Comparison of ENCODE assay signal across 33 cellular contexts in the genomic region with DNA sequence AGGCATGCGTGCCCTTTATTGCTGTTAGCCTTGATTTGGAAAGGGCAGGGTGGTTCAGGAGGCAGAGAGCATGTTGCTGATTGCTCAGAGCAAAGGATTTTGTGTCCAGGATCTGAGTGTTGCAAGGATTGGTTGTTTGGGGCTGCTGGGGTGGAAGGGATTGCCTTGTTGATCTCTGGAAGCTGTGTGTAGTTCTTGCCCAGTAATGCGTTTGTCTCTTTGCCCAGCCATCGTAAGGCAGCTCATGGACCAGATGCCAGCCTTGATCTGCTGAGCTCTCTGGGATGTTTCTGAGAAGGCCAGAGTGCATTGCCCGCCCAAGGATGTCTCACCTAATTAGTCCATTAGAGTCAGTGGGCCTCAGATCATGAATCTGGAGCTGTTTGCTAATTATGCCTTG. TPM values are rescaled to one million over a fixed set of nuclear protein-coding genes. Genes with fewer than 3 reads are reported as not detected.
DNase-seq lines count a peak whose midpoint lies in the region; ATAC-seq, FAIRE-seq and TF ChIP-seq lines count a peak whose summit lies in the region.
"Had no signal": no experiment of that assay in that cellular context is flagged by ENCODE, and none has a peak within 500 bp of the region (broad histone marks: within the 10 kb centered on the region; RNA-seq: fewer than 3 reads in every experiment).

No MANE protein-coding gene starts in this region.

- H3K27ac ChIP-seq in HepG2 (ENCODE audit: extremely low read length, insufficient read depth, low read length) (no peak overlapping the region), right lobe of liver (no peak overlapping the region), esophagus squamous epithelium (peak overlapping the region; percentile 33 to 80 (median 55)), upper lobe of right lung (peak overlapping the region; percentile 25), gastrocnemius medialis (no peak overlapping the region), ascending aorta (peak overlapping the region in 1 of 2 donors; percentile 9)
- H3K27ac ChIP-seq: left lung, parathyroid adenoma, right atrium auricular region, spleen, testis had no signal

- DNase-seq in HepG2 (ENCODE audit: low spot score): no peak
- DNase-seq in right lobe of liver: no peak
- no peak for DNase-seq in esophagus squamous epithelium (lab: John Stamatoyannopoulos, UW)
- no peak for DNase-seq in neural crest cell (ENCODE audit: low read depth, low spot score)
- DNase-seq in upper lobe of right lung: no peak
- no peak for DNase-seq in NCI-H748 (lab: John Stamatoyannopoulos, UW; ENCODE audit: unreplicated experiment)
- DNase-seq in gastrocnemius medialis: no peak
- no peak for DNase-seq in ascending aorta (ENCODE audit: low spot score in 2 of 2)
- DNase-seq: activated B cell treated with CpG ODN at 0.5 μM for 24 hours; activated CD4-positive, alpha-beta T cell treated with anti-CD3 and anti-CD28 coated beads, Interleukin-2, amount 50 U/mL, for 4 hours; activated CD8-positive, alpha-beta memory T cell treated with anti-CD3 and anti-CD28 coated beads, Interleukin-2, amount 50 U/mL, for 4 hours; activated naive CD4-positive, alpha-beta T cell treated with anti-CD3 and anti-CD28 coated beads for 36 hours; CD8-positive, alpha-beta memory T cell; cortex of kidney; DMS153; effector memory CD8-positive, alpha-beta T cell; erythroblast; IMR-90; left lung; natural killer cell; NCI-H1048; NCI-H1694; NCI-H526; SHP77 treated with DMSO at 0.1 percent for 48 hours; spleen; stimulated activated CD4-positive, alpha-beta T cell treated with anti-CD3 and anti-CD28 coated beads, Interleukin-2, amount 100 ng/mL, for 48 hours; testis had no signal

- peaks cover 70% of the 10 kb centered on the region for H3K4me1 ChIP-seq in HepG2 (ENCODE audit: insufficient read depth, low read length)
- H3K4me1 ChIP-seq in right lobe of liver: no peaks in the 10 kb centered on the region
- H3K4me1 ChIP-seq in esophagus squamous epithelium: peaks cover 8 to 72% (median 21%) of the 10 kb centered on the region in 3 donors
- peaks cover 46% of the 10 kb centered on the region for H3K4me1 ChIP-seq in upper lobe of right lung
- no peaks in the 10 kb centered on the region for H3K4me1 ChIP-seq in gastrocnemius medialis
- peaks cover 30 to 59% of the 10 kb centered on the region in 2 donors for H3K4me1 ChIP-seq in ascending aorta
- H3K4me1 ChIP-seq: parathyroid adenoma had no signal

- POLR2A ChIA-PET in HepG2 (lab: Yijun Ruan, JAX): interaction anchor here (0.8 kb wide), 1 partner anchor 76 kb away, joined by 3 read pairs; no protein-coding TSS in a partner anchor

- H3K27me3 Mint-ChIP-seq in neural crest cell (ENCODE audit: low read depth): no peaks in the 10 kb centered on the region
- H3K27me3 Mint-ChIP-seq: activated B cell treated with CpG ODN at 0.5 μM for 24 hours; B cell; effector memory CD8-positive, alpha-beta T cell had no signal

- no peak overlapping the region for H3K4me3 ChIP-seq in HepG2 (replicated peaks in 1 of 3; ENCODE audit: insufficient read depth in 1 of 3, low read depth in 2 of 3, low read length in 3 of 3)
- H3K4me3 ChIP-seq in right lobe of liver: no peak overlapping the region
- no peak overlapping the region for H3K4me3 ChIP-seq in esophagus squamous epithelium
- H3K4me3 ChIP-seq in upper lobe of right lung: no peak overlapping the region
- no peak overlapping the region for H3K4me3 ChIP-seq in gastrocnemius medialis
- H3K4me3 ChIP-seq in ascending aorta: no peak overlapping the region
- H3K4me3 ChIP-seq: left lung, right atrium auricular region, spleen, testis had no signal

- WGBS in HepG2 (ENCODE audit: low lambda C conversion rate): 97% methylated on average over 4 of the region's 4 CpGs
- WGBS in right lobe of liver (ENCODE audit: insufficient coverage, low coverage, low lambda C conversion rate, missing lambda C conversion rate): 88% methylated on average over 1 of the region's 4 CpGs
- 69 to 89% methylated on average over 4 of the region's 4 CpGs for WGBS in esophagus squamous epithelium, 2 donors

- FAIRE-seq in HepG2 (lab: Jason Lieb, UNC): no peak
- FAIRE-seq: GM12892 had no signal

- no peak overlapping the region for H2AFZ ChIP-seq in HepG2 (ENCODE audit: low read length)
- H2AFZ ChIP-seq: parathyroid adenoma had no signal

- no peaks in the 10 kb centered on the region for H3K27me3 ChIP-seq in HepG2 (ENCODE audit: control insufficient read depth in 1 of 2, insufficient read depth in 2 of 2, low read length in 2 of 2)
- no peaks in the 10 kb centered on the region for H3K27me3 ChIP-seq in right lobe of liver
- H3K27me3 ChIP-seq in esophagus squamous epithelium: no peaks in the 10 kb centered on the region
- no peaks in the 10 kb centered on the region for H3K27me3 ChIP-seq in upper lobe of right lung
- H3K27me3 ChIP-seq in gastrocnemius medialis: no peaks in the 10 kb centered on the region
- no peaks in the 10 kb centered on the region for H3K27me3 ChIP-seq in ascending aorta
- H3K27me3 ChIP-seq: left lung, right atrium auricular region, spleen, testis had no signal

- no peaks in the 10 kb centered on the region for H3K9me3 Mint-ChIP-seq in neural crest cell
- H3K9me3 Mint-ChIP-seq: activated B cell treated with CpG ODN at 0.5 μM for 24 hours; activated T-helper 1 cell treated with anti-CD3 and anti-CD28 coated beads, Interleukin-12 subunit alpha, Interleukin-12 subunit beta, Interleukin-2, Interleukin-4 antibody, amounts not matched to agents 30 ng/mL and 10 ng/mL and 1 ng/mL, durations not matched to agents 14 hours and 24 hours and 36 hours; CD8-positive, alpha-beta memory T cell; natural killer cell had no signal

- H3K4me2 ChIP-seq in HepG2 (ENCODE audit: low read depth, low read length): no peak overlapping the region

- no peak for ATAC-seq in HepG2
- no peak for ATAC-seq in right lobe of liver
- ATAC-seq in upper lobe of right lung: no peak
- no peak for ATAC-seq in gastrocnemius medialis
- ATAC-seq: effector memory CD8-positive, alpha-beta T cell; left lung; natural killer cell; Panc1 had no signal

- BruUV-seq in HepG2 (replicated peaks; lab: Mats Ljungman, UMichigan): no TSS peak

- peak overlapping the region; percentile 86 for H3K27ac Mint-ChIP-seq in neural crest cell (ENCODE audit: unreplicated experiment)
- H3K27ac Mint-ChIP-seq: activated B cell treated with CpG ODN at 0.5 μM for 24 hours; activated naive CD4-positive, alpha-beta T cell treated with anti-CD3 and anti-CD28 coated beads for 36 hours; activated T-helper 1 cell treated with anti-CD3 and anti-CD28 coated beads, Interleukin-12 subunit alpha, Interleukin-12 subunit beta, Interleukin-2, Interleukin-4 antibody, amounts not matched to agents 30 ng/mL and 10 ng/mL and 1 ng/mL, durations not matched to agents 14 hours and 24 hours and 36 hours; B cell; natural killer cell had no signal

- H3K9ac ChIP-seq in HepG2 (ENCODE audit: insufficient read depth, low read depth, low read length): no peak overlapping the region
- H3K9ac ChIP-seq: parathyroid adenoma had no signal

- H4K20me1 ChIP-seq in HepG2 (ENCODE audit: insufficient read depth, low read length): peaks cover 97% of the 10 kb centered on the region

- H3K79me2 ChIP-seq in HepG2 (ENCODE audit: insufficient read depth, low read length): peaks cover 95% of the 10 kb centered on the region
- H3K79me2 ChIP-seq: parathyroid adenoma had no signal

- no peak for TF ChIP-seq CTCF in HepG2 (CRISPR knock-in tag; IDR thresholded peaks at IDR 0.05)
- no peak for TF ChIP-seq CTCF in right lobe of liver (IDR thresholded peaks at IDR 0.05)
- TF ChIP-seq CTCF in esophagus squamous epithelium (IDR thresholded peaks at IDR 0.05): no peak
- TF ChIP-seq CTCF in neural crest cell (conservative IDR thresholded peaks at IDR 0.05): no peak
- TF ChIP-seq CTCF in upper lobe of right lung (IDR thresholded peaks at IDR 0.05): no peak
- no peak for TF ChIP-seq CTCF in gastrocnemius medialis (IDR thresholded peaks at IDR 0.05 in 4 of 5, conservative IDR thresholded peaks at IDR 0.05 in 1 of 5)
- no peak for TF ChIP-seq CTCF in ascending aorta (IDR thresholded peaks at IDR 0.05)

- TF ChIP-seq RAD21 in HepG2 (CRISPR knock-in tag; IDR thresholded peaks at IDR 0.05): no peak

- TF ChIP-seq EP300 in HepG2 (IDR thresholded peaks at IDR 0.05; ENCODE audit: low read depth in 2 of 2, low read length in 2 of 2): no peak
- no peak for TF ChIP-seq EP300 in HepG2 (CRISPR knock-in tag; IDR thresholded peaks at IDR 0.05; ENCODE audit: borderline replicate concordance)

- peaks cover 5% of the 10 kb centered on the region for H3K4me1 Mint-ChIP-seq in neural crest cell
- H3K4me1 Mint-ChIP-seq: natural killer cell had no signal

- in situ Hi-C loops in HepG2 (cut with HindIII; ENCODE audit: extremely low pct_ligation_motif_present, low pct_unique_long_range_greater_than_20kb): no loop called here
- in situ Hi-C loops in gastrocnemius medialis (cut with MboI; ENCODE audit: low sequenced_read_pairs in 4 of 4): no loop called here

- H3K9me3 ChIP-seq in HepG2 (ENCODE audit: low read length) (no peaks in the 10 kb centered on the region), right lobe of liver (no peaks in the 10 kb centered on the region), esophagus squamous epithelium (no peaks in the 10 kb centered on the region), upper lobe of right lung (no peaks in the 10 kb centered on the region), gastrocnemius medialis (no peaks in the 10 kb centered on the region), ascending aorta (no peaks in the 10 kb centered on the region)
- H3K9me3 ChIP-seq: left lung, right atrium auricular region, spleen, testis had no signal

- TF ChIP-seq POLR2A in HepG2 (IDR thresholded peaks at IDR 0.05; ENCODE audit: insufficient read depth in 1 of 2, low read depth in 2 of 2, low read length in 2 of 2) (no peak), right lobe of liver (IDR thresholded peaks at IDR 0.05) (no peak), esophagus squamous epithelium (IDR thresholded peaks at IDR 0.05) (no peak), gastrocnemius medialis (IDR thresholded peaks at IDR 0.05) (no peak)

- intact Hi-C loops in HepG2 (cut with micrococcal nuclease; ENCODE audit: unreplicated experiment): no loop called here
- intact Hi-C loops in right lobe of liver (cut with DNase I): no loop called here
- intact Hi-C loops in esophagus squamous epithelium (cut with DNase I): no loop called here
- intact Hi-C loops in upper lobe of right lung (cut with DNase I): no loop called here
- intact Hi-C loops in gastrocnemius medialis (cut with DNase I; ENCODE audit: low total_unique reads): no loop called here
- intact Hi-C loops in ascending aorta (cut with DNase I): no loop called here

- H3K4me3 Mint-ChIP-seq in neural crest cell: no peak overlapping the region
- H3K4me3 Mint-ChIP-seq: activated B cell treated with CpG ODN at 0.5 μM for 24 hours; activated naive CD4-positive, alpha-beta T cell treated with anti-CD3 and anti-CD28 coated beads for 36 hours; activated T-helper 1 cell treated with anti-CD3 and anti-CD28 coated beads, Interleukin-12 subunit alpha, Interleukin-12 subunit beta, Interleukin-2, Interleukin-4 antibody, amounts not matched to agents 30 ng/mL and 10 ng/mL and 1 ng/mL, durations not matched to agents 14 hours and 24 hours and 36 hours; B cell; CD8-positive, alpha-beta memory T cell; effector memory CD8-positive, alpha-beta T cell; natural killer cell had no signal

- H3K36me3 ChIP-seq in HepG2 (replicated peaks in 1 of 2; ENCODE audit: control insufficient read depth in 1 of 2, insufficient read depth in 2 of 2, low read length in 2 of 2): peaks cover 65 to 97% of the 10 kb centered on the region in 2 experiments
- no peaks in the 10 kb centered on the region for H3K36me3 ChIP-seq in right lobe of liver
- H3K36me3 ChIP-seq in esophagus squamous epithelium: no peaks in the 10 kb centered on the region
- H3K36me3 ChIP-seq in upper lobe of right lung: no peaks in the 10 kb centered on the region
- H3K36me3 ChIP-seq in gastrocnemius medialis: no peaks in the 10 kb centered on the region
- peaks cover 0 to 4% of the 10 kb centered on the region in 2 donors for H3K36me3 ChIP-seq in ascending aorta
- H3K36me3 ChIP-seq: left lung, right atrium auricular region, spleen had no signal

- H3K36me3 Mint-ChIP-seq in neural crest cell (ENCODE audit: low read depth): peaks cover 13% of the 10 kb centered on the region
- H3K36me3 Mint-ChIP-seq: natural killer cell had no signal

- CTCF ChIA-PET in HepG2 (lab: Yijun Ruan, JAX; ENCODE audit: low intra/inter-chr PET ratio, low total read pairs): no interaction called here

RNA-seq across cellular contexts. Expression of a gene that starts 33.6 kb away (rescaled TPM):
- total RNA-seq in HepG2 (2016; rRNA removed; fragmentation: Illumina TruSeq; extraction: Trizol): 59.0 and 70.4 TPM in 2 replicates
- 19.9 and 25.5 TPM in 2 replicates for total RNA-seq in HepG2 (2016; cell fraction: cytosol; rRNA removed; fragmentation: Illumina TruSeq; extraction: Trizol; ENCODE audit: low read depth)
- total RNA-seq in HepG2 (2016; cell fraction: insoluble cytoplasmic fraction; rRNA removed; fragmentation: Illumina TruSeq; extraction: Trizol): 50.0 and 70.7 TPM in 2 replicates
- total RNA-seq in HepG2 (2016; cell fraction: membrane; rRNA removed; fragmentation: Illumina TruSeq; extraction: Trizol): 136 and 148 TPM in 2 replicates
- total RNA-seq in HepG2 (2016; cell fraction: nucleus; rRNA removed; fragmentation: Illumina TruSeq; extraction: Trizol): 61.9 and 70.6 TPM in 2 replicates
- polyA plus RNA-seq in HepG2 (2011; rRNA removed): 86.1 and 121 TPM in 2 replicates
- polyA plus RNA-seq in HepG2 (2011; cell fraction: cytosol; rRNA removed): 22.3 and 49.7 TPM in 2 replicates
- 150 and 275 TPM in 2 replicates for polyA plus RNA-seq in HepG2 (2011; cell fraction: nucleus; rRNA removed)
- polyA plus RNA-seq in HepG2 (2012): 58.7 and 76.3 TPM in 2 replicates
- polyA plus RNA-seq in HepG2 (2016; cell fraction: cytosol; fragmentation: Illumina TruSeq; extraction: Trizol; ENCODE audit: low read depth): 106 and 127 TPM in 2 replicates
- 95.8 and 124 TPM in 2 replicates for polyA plus RNA-seq in HepG2 (2016; cell fraction: insoluble cytoplasmic fraction; fragmentation: Illumina TruSeq; extraction: Trizol; ENCODE audit: low read depth)
- 156 and 170 TPM in 2 replicates for polyA plus RNA-seq in HepG2 (2016; cell fraction: membrane; fragmentation: Illumina TruSeq; extraction: Trizol; ENCODE audit: low read depth)
- polyA plus RNA-seq in HepG2 (2016; cell fraction: nucleus; fragmentation: Illumina TruSeq; extraction: Trizol; ENCODE audit: insufficient read depth, low read depth): 155 and 169 TPM in 2 replicates
- polyA minus RNA-seq in HepG2 (2011; rRNA and poly(A)+ RNA removed; ENCODE audit: low replicate concordance): 0.02 and 110 TPM in 2 replicates
- polyA minus RNA-seq in HepG2 (2011; cell fraction: cytosol; rRNA and poly(A)+ RNA removed): 14.3 and 28.8 TPM in 2 replicates
- 43.1 and 57.6 TPM in 2 replicates for polyA minus RNA-seq in HepG2 (2011; cell fraction: nucleus; rRNA and poly(A)+ RNA removed)
- total RNA-seq in right lobe of liver: 1 to 10 TPM in 5 of 6 experiments, under 1 TPM in 1; 0.69 to 2.6 (median 2.1) TPM
- 10 to 100 TPM in 1 of 4 donors, 1 to 10 TPM in 3; 1.1 to 10.5 (median 3.1) TPM for total RNA-seq in esophagus squamous epithelium
- total RNA-seq in neural crest cell: 49.8 and 54.7 TPM in 2 replicates
- total RNA-seq in upper lobe of right lung: 47.2 TPM
- under 1 TPM; 0.10 to 0.75 (median 0.19) TPM for total RNA-seq in gastrocnemius medialis
- total RNA-seq in ascending aorta: 33.2 TPM
- total RNA-seq: IMR-90 had no signal
- polyA plus RNA-seq: IMR-90 had no signal

Comparison
In these comparisons a context has a peak if more than half of its experiments do, and no peak if none do; other contexts are left out.
1. H3K27ac ChIP-seq: peak in esophagus squamous epithelium (4 of 4) and upper lobe of right lung (single experiment); none in HepG2 (single experiment), right lobe of liver (0 of 3) and gastrocnemius medialis (0 of 4).